Comparison of ENCODE assay signal across 8 cellular contexts in genomic region chr5:177427919-177428573, GRCh38. TPM values are rescaled to one million over a fixed set of nuclear protein-coding genes. Genes with fewer than 3 reads are reported as not detected.
DNase-seq lines count a peak whose midpoint lies in the region; ATAC-seq, FAIRE-seq and TF ChIP-seq lines count a peak whose summit lies in the region.

No MANE protein-coding gene starts in this region.

- TF ChIP-seq CTCF in epithelial cell of esophagus (IDR thresholded peaks at IDR 0.05; ENCODE audit: insufficient read depth, low read depth, low read length, missing control alignments) = no peak

- no peak for ATAC-seq in esophagus mucosa

- no peak overlapping the region for H3K9ac ChIP-seq in SK-N-MC (ENCODE audit: insufficient read length)

- no peaks in the 10 kb centered on the region for H3K9me3 ChIP-seq in SK-N-MC (ENCODE audit: low read depth, low read length)

- DNase-seq in GM19239 (ENCODE audit: insufficient read length, low spot score) = no peak
- DNase-seq in SK-N-MC (ENCODE audit: low read depth, low spot score) = no peak
- DNase-seq in epithelial cell of esophagus (ENCODE audit: low read depth) = no peak
- DNase-seq in stimulated activated CD4-positive, alpha-beta T cell treated with anti-CD3 and anti-CD28 coated beads, Interleukin-4, amount 100 ng/mL, for 24 hours = peak; percentile 51
- DNase-seq in NCI-H2227 treated with DMSO at 0.1 percent for 48 hours (lab: John Stamatoyannopoulos, UW) = no peak
- DNase-seq in NCI-H1048 (lab: John Stamatoyannopoulos, UW) = no peak
- DNase-seq in COLO668 (lab: John Stamatoyannopoulos, UW; ENCODE audit: unreplicated experiment) = no peak

- peak; percentile 81 for FAIRE-seq in GM19239 (lab: Jason Lieb, UNC)

- no peak overlapping the region for H3K27ac ChIP-seq in SK-N-MC

- H3K4me3 ChIP-seq in SK-N-MC = peak overlapping the region; percentile 88
- H3K4me3 ChIP-seq in epithelial cell of esophagus (ENCODE audit: low read length) = peak overlapping the region; percentile 69

- H3K36me3 ChIP-seq in SK-N-MC (ENCODE audit: insufficient read depth, low read length) = no peaks in the 10 kb centered on the region; the same call in 1 of the 2 replicates

RNA-seq across cellular contexts. Expression of gene GRK6, which starts 1.6 kb away (rescaled TPM):
- total RNA-seq in esophagus mucosa = 26.6 TPM

RNA-seq across cellular contexts. Expression of gene PRR7, which starts 18.6 kb away (rescaled TPM):
- total RNA-seq in esophagus mucosa = 4.3 TPM

RNA-seq across cellular contexts. Expression of gene F12, which starts 18.7 kb away (rescaled TPM):
- total RNA-seq in esophagus mucosa = 32.8 TPM

RNA-seq across cellular contexts. Expression of gene PFN3, which starts 27.6 kb away (rescaled TPM):
- total RNA-seq in esophagus mucosa = not detected

RNA-seq across cellular contexts. Expression of gene SLC34A1, which starts 43.8 kb away (rescaled TPM):
- total RNA-seq in esophagus mucosa = 0.60 TPM
